In genomic region chr4:155336242-155336641, GRCh38 we compare ENCODE assay signal across 1 cellular context.
A peak's percentile ranks its signal among the peaks of the same experiment; 100 is the strongest.
TF ChIP-seq lines count a peak whose summit lies in the region.

No MANE protein-coding gene starts in this region.

TF ChIP-seq in K562, 482 proteins besides CTCF, POLR2A, EP300 and RAD21 (continued from another document):
- TF ChIP-seq ZBTB40 (IDR thresholded peaks at IDR 0.05) (no peak), ZBTB40 (CRISPR knock-in tag; IDR thresholded peaks at IDR 0.05) (no peak), MAFF (IDR thresholded peaks at IDR 0.05; ENCODE audit: low read length) (peak; percentile 68), MAFK (IDR thresholded peaks at IDR 0.05; ENCODE audit: low read length) (peak; percentile 78), RERE (CRISPR knock-in tag; IDR thresholded peaks at IDR 0.05; ENCODE audit: borderline replicate concordance) (no peak), ELK3 (CRISPR knock-in tag; IDR thresholded peaks at IDR 0.05) (no peak), ZKSCAN1 (IDR thresholded peaks at IDR 0.05; ENCODE audit: low read depth, low read length) (no peak), SREBF2 (CRISPR knock-in tag; IDR thresholded peaks at IDR 0.05) (no peak), HINFP (tag; conservative IDR thresholded peaks at IDR 0.05; ENCODE audit: low read depth) (no peak), FOXP4 (CRISPR knock-in tag; IDR thresholded peaks at IDR 0.05; ENCODE audit: borderline replicate concordance) (no peak), ZNF140 (CRISPR knock-in tag; IDR thresholded peaks at IDR 0.05) (no peak), STAT5A (IDR thresholded peaks at IDR 0.05; ENCODE audit: borderline replicate concordance, low read length) (no peak), RHOXF2B (CRISPR knock-in tag; conservative IDR thresholded peaks at IDR 0.05) (no peak), ZNF316 (IDR thresholded peaks at IDR 0.05) (peak; percentile 77), MAFG (tag; conservative IDR thresholded peaks at IDR 0.05) (peak; percentile 68), MLLT1 (IDR thresholded peaks at IDR 0.05) (no peak), ZFP36 (IDR thresholded peaks at IDR 0.05; ENCODE audit: low read depth, low read length, partially characterized antibody) (no peak), MLX (CRISPR knock-in tag; conservative IDR thresholded peaks at IDR 0.05) (no peak), USF1 (CRISPR knock-in tag; IDR thresholded peaks at IDR 0.05) (no peak), ZNF75A (CRISPR knock-in tag; IDR thresholded peaks at IDR 0.05) (no peak), TRIM25 (IDR thresholded peaks at IDR 0.05; ENCODE audit: borderline replicate concordance) (no peak), HNRNPH1 (optimal IDR thresholded peaks at IDR 0.05; ENCODE audit: low read depth, low read length) (no peak), CHCHD3 (CRISPR knock-in tag; IDR thresholded peaks at IDR 0.05) (no peak)
TF ChIP-seq in K562: peak in this region for 5.
